1 cellular context compared by ENCODE assay signal in the genomic region with DNA sequence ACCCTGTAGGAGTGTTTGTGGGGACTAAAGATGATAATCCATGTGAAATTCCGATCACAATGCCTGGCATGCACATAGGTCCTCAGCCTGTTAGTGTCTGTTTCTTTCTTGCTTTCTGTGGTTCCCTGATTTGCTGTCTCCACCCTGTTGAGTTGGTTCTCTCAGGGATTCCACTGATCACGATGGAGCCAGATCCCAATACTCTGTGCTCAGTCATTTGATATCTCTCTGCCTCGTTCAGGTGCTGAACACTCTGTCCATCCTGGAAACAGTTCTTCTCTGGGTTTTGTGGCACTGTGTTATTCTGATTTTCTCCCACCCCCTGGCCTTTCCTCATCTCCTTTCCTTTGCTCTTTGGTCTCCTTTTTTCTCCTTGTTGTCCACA.
TF ChIP-seq lines count a peak whose summit lies in the region.

No MANE protein-coding gene starts in this region.

TF ChIP-seq in SK-N-SH, 30 proteins besides CTCF, POLR2A, EP300 and RAD21 (continued from another document):
- no peak for TF ChIP-seq SIN3A (IDR thresholded peaks at IDR 0.05; ENCODE audit: borderline replicate concordance, low read depth, low read length)
- TF ChIP-seq, protein P1, sequence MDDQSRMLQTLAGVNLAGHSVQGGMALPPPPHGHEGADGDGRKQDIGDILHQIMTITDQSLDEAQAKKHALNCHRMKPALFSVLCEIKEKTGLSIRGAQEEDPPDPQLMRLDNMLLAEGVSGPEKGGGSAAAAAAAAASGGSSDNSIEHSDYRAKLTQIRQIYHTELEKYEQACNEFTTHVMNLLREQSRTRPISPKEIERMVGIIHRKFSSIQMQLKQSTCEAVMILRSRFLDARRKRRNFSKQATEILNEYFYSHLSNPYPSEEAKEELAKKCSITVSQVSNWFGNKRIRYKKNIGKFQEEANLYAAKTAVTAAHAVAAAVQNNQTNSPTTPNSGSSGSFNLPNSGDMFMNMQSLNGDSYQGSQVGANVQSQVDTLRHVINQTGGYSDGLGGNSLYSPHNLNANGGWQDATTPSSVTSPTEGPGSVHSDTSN (IDR thresholded peaks at IDR 0.05) = no peak
- TF ChIP-seq FOXM1 (IDR thresholded peaks at IDR 0.05; ENCODE audit: low read depth) = no peak
